Comparison of ENCODE assay signal across 8 cellular contexts in genomic region chr5:163460562-163461176, GRCh38. TPM values are rescaled to one million over a fixed set of nuclear protein-coding genes. Genes with fewer than 3 reads are reported as not detected.
DNase-seq lines count a peak whose midpoint lies in the region; ATAC-seq and TF ChIP-seq lines count a peak whose summit lies in the region.

Gene HMMR, plus strand, starts transcription at chr5:163460632. Its CDS starts 61 bp downstream, at chr5:163460693.

- H4K20me1 ChIP-seq in BLaER1: no peaks in the 10 kb centered on the region

- no peak within 1 kb of the TSS for H2BK15ac ChIP-seq in mesenchymal stem cell (ENCODE audit: low read depth, poor library complexity, severe bottlenecking)

- peak within 1 kb of the TSS in 1 of 2 experiments; percentile 87 for H3K14ac ChIP-seq in mesenchymal stem cell (ENCODE audit: low read length in 2 of 2)

- no peaks in the 10 kb centered on the region for H3K9me3 ChIP-seq in BLaER1
- H3K9me3 ChIP-seq in body of pancreas: no peaks in the 10 kb centered on the region
- no peaks in the 10 kb centered on the region for H3K9me3 ChIP-seq in mesenchymal stem cell (ENCODE audit: control insufficient read depth, low read length)

- peak within 1 kb of the TSS; percentile 68 for H2BK5ac ChIP-seq in mesenchymal stem cell (ENCODE audit: low read depth, low read length, poor library complexity, severe bottlenecking)

- DNase-seq in NCI-H460 (ENCODE audit: extremely low read depth, low read depth) (no peak), body of pancreas (no peak), mesenchymal stem cell (peak; percentile 64)

- peak within 1 kb of the TSS; percentile 84 for H3K4me2 ChIP-seq in BLaER1
- H3K4me2 ChIP-seq in mesenchymal stem cell (ENCODE audit: low read length, poor library complexity, severe bottlenecking): peak within 1 kb of the TSS; percentile 85

- H3K36me3 ChIP-seq in BLaER1 (peaks cover 27% of the 10 kb centered on the region; the same call in 1 of the 2 replicates), body of pancreas (replicated peaks in 1 of 2; ENCODE audit: insufficient read depth in 1 of 2, low read depth in 2 of 2) (no peaks in the 10 kb centered on the region), mesenchymal stem cell (ENCODE audit: control insufficient read depth in 1 of 2, insufficient read depth in 2 of 2, low read depth in 1 of 2, low read length in 2 of 2) (peaks cover 0 to 2% of the 10 kb centered on the region in 2 experiments)

- H2AK5ac ChIP-seq in mesenchymal stem cell (ENCODE audit: low read length, severe bottlenecking): no peak within 1 kb of the TSS

- peak within 1 kb of the TSS in 1 of 2 experiments; percentile 92 for H3K23ac ChIP-seq in mesenchymal stem cell (ENCODE audit: low read length in 2 of 2)

- H3K27ac ChIP-seq in BLaER1 (peak within 1 kb of the TSS; percentile 95), body of pancreas (peak within 1 kb of the TSS; percentile 87 to 95 (median 94)), mesenchymal stem cell (ENCODE audit: low read length, poor library complexity, severe bottlenecking) (peak within 1 kb of the TSS; percentile 99)

- TF ChIP-seq POLR2A in GM15510 (IDR thresholded peaks at IDR 0.05; ENCODE audit: borderline replicate concordance, extremely low read depth, insufficient read length): peak; percentile 67
- TF ChIP-seq POLR2A in body of pancreas (IDR thresholded peaks at IDR 0.05): no peak

- H3K4me3 ChIP-seq in BLaER1 (peak within 1 kb of the TSS; percentile 79), body of pancreas (peak within 1 kb of the TSS; percentile 49 to 50), mesenchymal stem cell (ENCODE audit: insufficient read depth in 1 of 2, low read depth in 1 of 2, low read length in 2 of 2) (peak within 1 kb of the TSS; percentile 68 to 96)

- intact Hi-C loops in body of pancreas (cut with DNase I): no loop called here

- H3K4ac ChIP-seq in mesenchymal stem cell (ENCODE audit: low read depth in 1 of 2, low read length in 2 of 2): peak within 1 kb of the TSS; percentile 57 to 87

- WGBS in body of pancreas, 2 donors: 0 to 1% methylated on average over 23 of the region's 23 CpGs
- WGBS in mesenchymal stem cell: under 1% methylated on average over 21 of the region's 23 CpGs

- peak within 1 kb of the TSS; percentile 84 for H2BK120ac ChIP-seq in mesenchymal stem cell (ENCODE audit: low read depth, low read length)

- H3K27me3 ChIP-seq in BLaER1 (no peaks in the 10 kb centered on the region), body of pancreas (no peaks in the 10 kb centered on the region), mesenchymal stem cell (ENCODE audit: control insufficient read depth in 1 of 2, insufficient read depth in 1 of 2, low read length in 2 of 2) (no peaks in the 10 kb centered on the region)

- H3K79me1 ChIP-seq in mesenchymal stem cell (replicated peaks; ENCODE audit: low read length, poor library complexity, severe bottlenecking): peaks cover 7% of the 10 kb centered on the region

- H2BK12ac ChIP-seq in mesenchymal stem cell (ENCODE audit: low read length in 2 of 2): peak within 1 kb of the TSS in 1 of 2 experiments; percentile 11

- no peak for TF ChIP-seq CTCF in body of pancreas (IDR thresholded peaks at IDR 0.05)

- H3K4me1 ChIP-seq in BLaER1 (peaks cover 34% of the 10 kb centered on the region), body of pancreas (peaks cover 32% of the 10 kb centered on the region), mesenchymal stem cell (ENCODE audit: control insufficient read depth, insufficient read depth, low read depth, low read length) (peaks cover 5% of the 10 kb centered on the region)

- H4K91ac ChIP-seq in mesenchymal stem cell (ENCODE audit: low read length): peak within 1 kb of the TSS; percentile 72

- peak within 1 kb of the TSS; percentile 86 for H2AFZ ChIP-seq in mesenchymal stem cell (ENCODE audit: low read depth, low read length)

- peak within 1 kb of the TSS; percentile 93 to 95 for H3K18ac ChIP-seq in mesenchymal stem cell (ENCODE audit: low read depth in 1 of 2, low read length in 2 of 2)

- ATAC-seq in body of pancreas (no peak), HG03469 (IDR thresholded peaks at IDR 0.05; ENCODE audit: unreplicated experiment) (no peak), HG03039 (IDR thresholded peaks at IDR 0.05; ENCODE audit: unreplicated experiment) (no peak), HG03175 (IDR thresholded peaks at IDR 0.05; ENCODE audit: unreplicated experiment) (no peak)

- peak within 1 kb of the TSS; percentile 87 for H4K8ac ChIP-seq in mesenchymal stem cell (ENCODE audit: low read length)

- H3K9ac ChIP-seq in BLaER1 (peak within 1 kb of the TSS; percentile 94), mesenchymal stem cell (ENCODE audit: low read length) (peak within 1 kb of the TSS; percentile 95)

RNA-seq across cellular contexts. Expression of gene HMMR, which starts in this region (rescaled TPM):
- total RNA-seq in NCI-H460 (2014; rRNA removed; shearing (Covaris generic)): 75.7 and 78.2 TPM in 2 replicates
- polyA plus RNA-seq in NCI-H460 (2014; cell fraction: nucleus; rRNA removed): 59.9 and 76.1 TPM in 2 replicates
- not detected for total RNA-seq in body of pancreas
- 4.8 TPM for polyA plus RNA-seq in mesenchymal stem cell (2013, experiment 1 of 2)
- 4.5 TPM for polyA plus RNA-seq in mesenchymal stem cell (2013, experiment 2 of 2)

Comparison
In these comparisons a context has a peak if more than half of its experiments do, and no peak if none do; other contexts are left out.
1. RNA of gene HMMR (total RNA-seq): 75.7 to 78.2 TPM in NCI-H460; not detected in body of pancreas; every median in the first group is over 10 times any median in the second.
2. Peak in every context shown above with its lines, with median percentiles within 50 percentile points of each other: H3K27ac ChIP-seq and H3K4me3 ChIP-seq.